ENCODE assay signal across 1 cellular context in the genomic region with DNA sequence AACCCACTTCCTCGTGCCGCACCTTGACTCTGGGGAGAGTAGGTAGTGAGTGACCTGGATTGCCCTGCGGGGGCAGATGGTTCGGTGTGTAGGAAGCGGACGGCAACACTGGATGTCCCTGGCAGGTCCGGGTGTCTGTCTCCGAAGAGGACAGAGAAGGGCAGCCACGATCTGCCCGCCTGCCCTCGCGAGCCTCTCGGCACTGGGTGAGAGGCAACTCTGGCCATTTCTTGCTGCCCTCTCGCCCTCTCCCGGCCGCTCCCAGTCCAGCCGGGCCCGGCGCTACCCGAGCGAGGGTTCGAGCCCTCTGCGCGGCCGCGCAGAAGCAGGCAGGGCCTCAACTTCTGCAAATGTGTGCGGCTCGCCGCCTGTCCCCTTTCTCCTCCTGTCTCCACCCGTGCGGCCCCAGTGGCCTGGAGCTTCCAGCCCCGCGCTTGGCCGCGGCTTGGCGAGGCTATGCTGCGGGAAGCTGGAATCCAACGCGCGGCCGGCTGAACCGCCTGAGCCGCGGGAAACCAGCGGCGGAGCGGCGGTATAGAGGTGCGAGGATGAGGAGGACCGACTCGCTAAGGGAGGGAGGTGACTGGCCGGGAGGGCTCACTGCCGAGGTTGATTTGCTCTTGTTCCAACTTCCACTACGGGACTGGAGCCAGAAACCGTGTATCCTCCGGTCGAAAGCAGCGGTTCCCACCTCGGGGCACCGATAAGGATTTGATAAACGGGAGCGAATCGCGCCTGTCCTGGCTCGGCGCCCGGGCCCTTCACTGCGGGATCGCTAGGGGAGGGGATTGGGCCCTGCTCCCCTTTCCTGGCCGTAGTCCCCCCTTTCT.
TF ChIP-seq lines count a peak whose summit lies in the region.

No MANE protein-coding gene starts in this region.

TF ChIP-seq in HepG2, 621 proteins besides CTCF, POLR2A, EP300 and RAD21 (continued from another document and continues in another):
- TF ChIP-seq, protein P1, sequence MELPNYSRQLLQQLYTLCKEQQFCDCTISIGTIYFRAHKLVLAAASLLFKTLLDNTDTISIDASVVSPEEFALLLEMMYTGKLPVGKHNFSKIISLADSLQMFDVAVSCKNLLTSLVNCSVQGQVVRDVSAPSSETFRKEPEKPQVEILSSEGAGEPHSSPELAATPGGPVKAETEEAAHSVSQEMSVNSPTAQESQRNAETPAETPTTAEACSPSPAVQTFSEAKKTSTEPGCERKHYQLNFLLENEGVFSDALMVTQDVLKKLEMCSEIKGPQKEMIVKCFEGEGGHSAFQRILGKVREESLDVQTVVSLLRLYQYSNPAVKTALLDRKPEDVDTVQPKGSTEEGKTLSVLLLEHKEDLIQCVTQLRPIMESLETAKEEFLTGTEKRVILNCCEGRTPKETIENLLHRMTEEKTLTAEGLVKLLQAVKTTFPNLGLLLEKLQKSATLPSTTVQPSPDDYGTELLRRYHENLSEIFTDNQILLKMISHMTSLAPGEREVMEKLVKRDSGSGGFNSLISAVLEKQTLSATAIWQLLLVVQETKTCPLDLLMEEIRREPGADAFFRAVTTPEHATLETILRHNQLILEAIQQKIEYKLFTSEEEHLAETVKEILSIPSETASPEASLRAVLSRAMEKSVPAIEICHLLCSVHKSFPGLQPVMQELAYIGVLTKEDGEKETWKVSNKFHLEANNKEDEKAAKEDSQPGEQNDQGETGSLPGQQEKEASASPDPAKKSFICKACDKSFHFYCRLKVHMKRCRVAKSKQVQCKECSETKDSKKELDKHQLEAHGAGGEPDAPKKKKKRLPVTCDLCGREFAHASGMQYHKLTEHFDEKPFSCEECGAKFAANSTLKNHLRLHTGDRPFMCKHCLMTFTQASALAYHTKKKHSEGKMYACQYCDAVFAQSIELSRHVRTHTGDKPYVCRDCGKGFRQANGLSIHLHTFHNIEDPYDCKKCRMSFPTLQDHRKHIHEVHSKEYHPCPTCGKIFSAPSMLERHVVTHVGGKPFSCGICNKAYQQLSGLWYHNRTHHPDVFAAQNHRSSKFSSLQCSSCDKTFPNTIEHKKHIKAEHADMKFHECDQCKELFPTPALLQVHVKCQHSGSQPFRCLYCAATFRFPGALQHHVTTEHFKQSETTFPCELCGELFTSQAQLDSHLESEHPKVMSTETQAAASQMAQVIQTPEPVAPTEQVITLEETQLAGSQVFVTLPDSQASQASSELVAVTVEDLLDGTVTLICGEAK (IDR thresholded peaks at IDR 0.05) = no peak
- TF ChIP-seq, protein P1 (CRISPR knock-in tag; IDR thresholded peaks at IDR 0.05) = peak; percentile 38; the same call in 1 of the 2 replicates
- TF ChIP-seq ZNF816 (CRISPR knock-in tag; IDR thresholded peaks at IDR 0.05; ENCODE audit: borderline replicate concordance) = peak; percentile 70; the same call in 1 of the 2 replicates
- TF ChIP-seq ZNF772 (CRISPR knock-in tag; IDR thresholded peaks at IDR 0.05) = peak; percentile 75; the same call in 1 of the 2 replicates
- TF ChIP-seq ZNF546 (CRISPR knock-in tag; conservative IDR thresholded peaks at IDR 0.05) = 0 out of 2 replicates have a peak, but pooled peaks have one; percentile 13
- peak; percentile 69 for TF ChIP-seq ZNF263 (CRISPR knock-in tag; IDR thresholded peaks at IDR 0.05)
- 0 out of 2 replicates have a peak, but pooled peaks have one; percentile 40 for TF ChIP-seq RFXANK (CRISPR knock-in tag; IDR thresholded peaks at IDR 0.05)
- TF ChIP-seq BRD4 (CRISPR knock-in tag; IDR thresholded peaks at IDR 0.05) = peak; percentile 59; the same call in 1 of the 2 replicates
- TF ChIP-seq ZMYM2 (CRISPR knock-in tag; IDR thresholded peaks at IDR 0.05) = peak; percentile 60; the same call in 1 of the 2 replicates
- TF ChIP-seq, protein P2, sequence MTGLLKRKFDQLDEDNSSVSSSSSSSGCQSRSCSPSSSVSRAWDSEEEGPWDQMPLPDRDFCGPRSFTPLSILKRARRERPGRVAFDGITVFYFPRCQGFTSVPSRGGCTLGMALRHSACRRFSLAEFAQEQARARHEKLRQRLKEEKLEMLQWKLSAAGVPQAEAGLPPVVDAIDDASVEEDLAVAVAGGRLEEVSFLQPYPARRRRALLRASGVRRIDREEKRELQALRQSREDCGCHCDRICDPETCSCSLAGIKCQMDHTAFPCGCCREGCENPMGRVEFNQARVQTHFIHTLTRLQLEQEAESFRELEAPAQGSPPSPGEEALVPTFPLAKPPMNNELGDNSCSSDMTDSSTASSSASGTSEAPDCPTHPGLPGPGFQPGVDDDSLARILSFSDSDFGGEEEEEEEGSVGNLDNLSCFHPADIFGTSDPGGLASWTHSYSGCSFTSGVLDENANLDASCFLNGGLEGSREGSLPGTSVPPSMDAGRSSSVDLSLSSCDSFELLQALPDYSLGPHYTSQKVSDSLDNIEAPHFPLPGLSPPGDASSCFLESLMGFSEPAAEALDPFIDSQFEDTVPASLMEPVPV (CRISPR knock-in tag; IDR thresholded peaks at IDR 0.05) = peak; percentile 71; the same call in 1 of the 2 replicates
- TF ChIP-seq ZNF343 (CRISPR knock-in tag; IDR thresholded peaks at IDR 0.05) = 0 out of 2 replicates have a peak, but pooled peaks have one; percentile 35
- peak; percentile 86 for TF ChIP-seq ZNF670 (CRISPR knock-in tag; IDR thresholded peaks at IDR 0.05; ENCODE audit: borderline replicate concordance)
- no peak for TF ChIP-seq SRSF1 (optimal IDR thresholded peaks at IDR 0.05; ENCODE audit: low read depth, low read length)
- TF ChIP-seq CREB1 (IDR thresholded peaks at IDR 0.05) = no peak
- TF ChIP-seq CREB1 (CRISPR knock-in tag; IDR thresholded peaks at IDR 0.05) = no peak
- peak; percentile 19 for TF ChIP-seq CBX1 (IDR thresholded peaks at IDR 0.05; ENCODE audit: low read depth)
- TF ChIP-seq ZNF180 (CRISPR knock-in tag; IDR thresholded peaks at IDR 0.05; ENCODE audit: borderline replicate concordance, low read depth) = no peak
- TF ChIP-seq TEAD3 (CRISPR knock-in tag; optimal IDR thresholded peaks at IDR 0.05; ENCODE audit: borderline replicate concordance) = peak; percentile 14
- 0 out of 2 replicates have a peak, but pooled peaks have one; percentile 59 for TF ChIP-seq ARID2 (CRISPR knock-in tag; IDR thresholded peaks at IDR 0.05; ENCODE audit: borderline replicate concordance)
- peak; percentile 3; the same call in 1 of the 2 replicates for TF ChIP-seq SRY (CRISPR knock-in tag; IDR thresholded peaks at IDR 0.05)
- peak; percentile 60; the same call in 1 of the 2 replicates for TF ChIP-seq ZFP37 (CRISPR knock-in tag; IDR thresholded peaks at IDR 0.05; ENCODE audit: borderline replicate concordance)
- 0 out of 4 replicates have a peak, but pooled peaks of 1 of the 2 experiments have one; percentile 43 for TF ChIP-seq KLF16 (CRISPR knock-in tag; IDR thresholded peaks at IDR 0.05)
- peak; percentile 4 for TF ChIP-seq YY1 (IDR thresholded peaks at IDR 0.05; ENCODE audit: insufficient read depth, insufficient replicate concordance, low read depth, low read length)
- TF ChIP-seq ZNF614 (CRISPR knock-in tag; IDR thresholded peaks at IDR 0.05; ENCODE audit: borderline replicate concordance) = peak; percentile 45; the same call in 1 of the 2 replicates
- TF ChIP-seq, protein P3, sequence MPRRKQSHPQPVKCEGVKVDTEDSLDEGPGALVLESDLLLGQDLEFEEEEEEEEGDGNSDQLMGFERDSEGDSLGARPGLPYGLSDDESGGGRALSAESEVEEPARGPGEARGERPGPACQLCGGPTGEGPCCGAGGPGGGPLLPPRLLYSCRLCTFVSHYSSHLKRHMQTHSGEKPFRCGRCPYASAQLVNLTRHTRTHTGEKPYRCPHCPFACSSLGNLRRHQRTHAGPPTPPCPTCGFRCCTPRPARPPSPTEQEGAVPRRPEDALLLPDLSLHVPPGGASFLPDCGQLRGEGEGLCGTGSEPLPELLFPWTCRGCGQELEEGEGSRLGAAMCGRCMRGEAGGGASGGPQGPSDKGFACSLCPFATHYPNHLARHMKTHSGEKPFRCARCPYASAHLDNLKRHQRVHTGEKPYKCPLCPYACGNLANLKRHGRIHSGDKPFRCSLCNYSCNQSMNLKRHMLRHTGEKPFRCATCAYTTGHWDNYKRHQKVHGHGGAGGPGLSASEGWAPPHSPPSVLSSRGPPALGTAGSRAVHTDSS (CRISPR knock-in tag; conservative IDR thresholded peaks at IDR 0.05) = no peak
- TF ChIP-seq, protein P4, sequence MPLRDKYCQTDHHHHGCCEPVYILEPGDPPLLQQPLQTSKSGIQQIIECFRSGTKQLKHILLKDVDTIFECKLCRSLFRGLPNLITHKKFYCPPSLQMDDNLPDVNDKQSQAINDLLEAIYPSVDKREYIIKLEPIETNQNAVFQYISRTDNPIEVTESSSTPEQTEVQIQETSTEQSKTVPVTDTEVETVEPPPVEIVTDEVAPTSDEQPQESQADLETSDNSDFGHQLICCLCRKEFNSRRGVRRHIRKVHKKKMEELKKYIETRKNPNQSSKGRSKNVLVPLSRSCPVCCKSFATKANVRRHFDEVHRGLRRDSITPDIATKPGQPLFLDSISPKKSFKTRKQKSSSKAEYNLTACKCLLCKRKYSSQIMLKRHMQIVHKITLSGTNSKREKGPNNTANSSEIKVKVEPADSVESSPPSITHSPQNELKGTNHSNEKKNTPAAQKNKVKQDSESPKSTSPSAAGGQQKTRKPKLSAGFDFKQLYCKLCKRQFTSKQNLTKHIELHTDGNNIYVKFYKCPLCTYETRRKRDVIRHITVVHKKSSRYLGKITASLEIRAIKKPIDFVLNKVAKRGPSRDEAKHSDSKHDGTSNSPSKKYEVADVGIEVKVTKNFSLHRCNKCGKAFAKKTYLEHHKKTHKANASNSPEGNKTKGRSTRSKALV (CRISPR knock-in tag; IDR thresholded peaks at IDR 0.05) = 0 out of 2 replicates have a peak, but pooled peaks have one; percentile 63
- no peak for TF ChIP-seq ZNF225 (CRISPR knock-in tag; IDR thresholded peaks at IDR 0.05)
- TF ChIP-seq ZNF605 (CRISPR knock-in tag; IDR thresholded peaks at IDR 0.05) = 0 out of 2 replicates have a peak, but pooled peaks have one; percentile 29
- TF ChIP-seq, protein P5, sequence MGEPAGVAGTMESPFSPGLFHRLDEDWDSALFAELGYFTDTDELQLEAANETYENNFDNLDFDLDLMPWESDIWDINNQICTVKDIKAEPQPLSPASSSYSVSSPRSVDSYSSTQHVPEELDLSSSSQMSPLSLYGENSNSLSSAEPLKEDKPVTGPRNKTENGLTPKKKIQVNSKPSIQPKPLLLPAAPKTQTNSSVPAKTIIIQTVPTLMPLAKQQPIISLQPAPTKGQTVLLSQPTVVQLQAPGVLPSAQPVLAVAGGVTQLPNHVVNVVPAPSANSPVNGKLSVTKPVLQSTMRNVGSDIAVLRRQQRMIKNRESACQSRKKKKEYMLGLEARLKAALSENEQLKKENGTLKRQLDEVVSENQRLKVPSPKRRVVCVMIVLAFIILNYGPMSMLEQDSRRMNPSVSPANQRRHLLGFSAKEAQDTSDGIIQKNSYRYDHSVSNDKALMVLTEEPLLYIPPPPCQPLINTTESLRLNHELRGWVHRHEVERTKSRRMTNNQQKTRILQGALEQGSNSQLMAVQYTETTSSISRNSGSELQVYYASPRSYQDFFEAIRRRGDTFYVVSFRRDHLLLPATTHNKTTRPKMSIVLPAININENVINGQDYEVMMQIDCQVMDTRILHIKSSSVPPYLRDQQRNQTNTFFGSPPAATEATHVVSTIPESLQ (CRISPR knock-in tag; conservative IDR thresholded peaks at IDR 0.05) = peak; percentile 62; the same call in 1 of the 2 replicates
- TF ChIP-seq ZNF10 (CRISPR knock-in tag; IDR thresholded peaks at IDR 0.05; ENCODE audit: borderline replicate concordance, low read depth) = 0 out of 2 replicates have a peak, but pooled peaks have one; percentile 32
- TF ChIP-seq, protein P6, sequence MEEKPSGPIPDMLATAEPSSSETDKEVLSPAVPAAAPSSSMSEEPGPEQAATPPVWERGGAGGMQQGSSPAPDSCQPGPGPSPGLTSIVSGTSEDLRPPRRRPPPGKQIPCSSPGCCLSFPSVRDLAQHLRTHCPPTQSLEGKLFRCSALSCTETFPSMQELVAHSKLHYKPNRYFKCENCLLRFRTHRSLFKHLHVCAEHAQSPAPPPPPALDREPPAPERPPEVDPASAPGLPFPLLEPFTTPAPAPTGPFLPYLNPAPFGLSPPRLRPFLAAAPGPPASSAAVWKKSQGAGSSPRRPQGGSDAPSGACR (CRISPR knock-in tag; IDR thresholded peaks at IDR 0.05) = peak; percentile 83
- TF ChIP-seq, protein P7, sequence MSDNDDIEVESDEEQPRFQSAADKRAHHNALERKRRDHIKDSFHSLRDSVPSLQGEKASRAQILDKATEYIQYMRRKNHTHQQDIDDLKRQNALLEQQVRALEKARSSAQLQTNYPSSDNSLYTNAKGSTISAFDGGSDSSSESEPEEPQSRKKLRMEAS (IDR thresholded peaks at IDR 0.05) = peak; percentile 68
- TF ChIP-seq, protein P8, sequence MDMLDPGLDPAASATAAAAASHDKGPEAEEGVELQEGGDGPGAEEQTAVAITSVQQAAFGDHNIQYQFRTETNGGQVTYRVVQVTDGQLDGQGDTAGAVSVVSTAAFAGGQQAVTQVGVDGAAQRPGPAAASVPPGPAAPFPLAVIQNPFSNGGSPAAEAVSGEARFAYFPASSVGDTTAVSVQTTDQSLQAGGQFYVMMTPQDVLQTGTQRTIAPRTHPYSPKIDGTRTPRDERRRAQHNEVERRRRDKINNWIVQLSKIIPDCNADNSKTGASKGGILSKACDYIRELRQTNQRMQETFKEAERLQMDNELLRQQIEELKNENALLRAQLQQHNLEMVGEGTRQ (IDR thresholded peaks at IDR 0.05; ENCODE audit: low read depth, low read length) = no peak
- TF ChIP-seq, protein P8 (CRISPR knock-in tag; IDR thresholded peaks at IDR 0.05; ENCODE audit: borderline replicate concordance) = no peak
